8 cellular contexts compared by ENCODE assay signal in genomic region chr2:90027231-90027643, GRCh38.
DNase-seq lines count a peak whose midpoint lies in the region; ATAC-seq, FAIRE-seq and TF ChIP-seq lines count a peak whose summit lies in the region.
"Not testable (repeated sequence)": the region's sequence is repeated elsewhere in the genome, so short reads cannot be mapped to it uniquely, and the experiment has no call there.

No MANE protein-coding gene starts in this region.

- TF ChIP-seq CTCF in A673 (conservative IDR thresholded peaks at IDR 0.05; ENCODE audit: low read depth, low read length) (peak; percentile 37; the same call in 1 of the 2 replicates), GM23338 (conservative IDR thresholded peaks at IDR 0.05; ENCODE audit: low read depth in 2 of 2) (peak in 1 of 2 experiments; percentile 23; a peak in 1 of 4 replicates), left ventricle myocardium inferior (IDR thresholded peaks at IDR 0.05; ENCODE audit: borderline replicate concordance) (peak; percentile 50), neural crest cell (conservative IDR thresholded peaks at IDR 0.05) (peak; percentile 46)
- TF ChIP-seq CTCF in H1 (IDR thresholded peaks at IDR 0.05; ENCODE audit: control extremely low read depth in 1 of 3, insufficient read depth in 1 of 3, low read depth in 1 of 3, low read length in 3 of 3), result not testable (repeated sequence)

- not testable (repeated sequence) for H4K5ac ChIP-seq in H1 (ENCODE audit: insufficient read length, low read depth, low read length)

- not testable (repeated sequence) for H2BK5ac ChIP-seq in H1 (ENCODE audit: low read depth, low read length)

- not testable (repeated sequence) for H3K27ac ChIP-seq in A673 (ENCODE audit: low read depth, low read length, poor library complexity, severe bottlenecking); GM23338 (ENCODE audit: low read depth); H1 (ENCODE audit: low read depth, low read length); left ventricle myocardium inferior (replicated peaks)

- not testable (repeated sequence) for H3K27me3 ChIP-seq in A673 (replicated peaks; ENCODE audit: insufficient read depth, low read depth, low read length, poor library complexity); GM23338 (ENCODE audit: insufficient read depth); H1 (replicated peaks in 1 of 4; ENCODE audit: control insufficient read depth in 3 of 4, extremely low read depth in 1 of 4, insufficient read depth in 3 of 4, low read length in 3 of 4)
- peaks cover 27% of the 10 kb centered on the region for H3K27me3 ChIP-seq in left ventricle myocardium inferior (ENCODE audit: low read depth)

- not testable (repeated sequence) for H3K79me2 ChIP-seq in GM23338 (replicated peaks; ENCODE audit: insufficient read depth); H1 (ENCODE audit: control insufficient read depth in 1 of 2, insufficient read depth in 2 of 2, low read length in 2 of 2)

- peaks cover 41% of the 10 kb centered on the region for H3K9me3 Mint-ChIP-seq in GM23338
- not testable (repeated sequence) for H3K9me3 Mint-ChIP-seq in neural crest cell

- H2AK5ac ChIP-seq in H1 (ENCODE audit: low read depth, low read length), result not testable (repeated sequence)

- not testable (repeated sequence) for H3F3A ChIP-seq in GM23338 (replicated peaks; ENCODE audit: low read depth)

- TF ChIP-seq RAD21 in H1 (IDR thresholded peaks at IDR 0.05 in 1 of 2, conservative IDR thresholded peaks at IDR 0.05 in 1 of 2; ENCODE audit: low read depth in 2 of 2, low read length in 2 of 2), result peak in 1 of 2 experiments; percentile 5; a peak in 1 of 4 replicates

- H2AFZ ChIP-seq in GM23338; H1 (ENCODE audit: low read length): not testable (repeated sequence)

- not testable (repeated sequence) for TF ChIP-seq EP300 in H1 (IDR thresholded peaks at IDR 0.05; ENCODE audit: borderline replicate concordance in 1 of 2, low read depth in 2 of 2, low read length in 2 of 2)

- not testable (repeated sequence) for H2BK12ac ChIP-seq in H1 (ENCODE audit: low read depth, low read length)

- H3K9me3 ChIP-seq in A673 (ENCODE audit: low read depth, low read length, poor library complexity, severe bottlenecking); H1 (ENCODE audit: insufficient read depth in 2 of 2, low read depth in 1 of 2, low read length in 1 of 2); left ventricle myocardium inferior (replicated peaks): not testable (repeated sequence)

- ATAC-seq in GM18511 (IDR thresholded peaks at IDR 0.05; ENCODE audit: unreplicated experiment), result peak; percentile 71
- peak; percentile 54 for ATAC-seq in GM23338
- ATAC-seq in HG03432 (IDR thresholded peaks at IDR 0.05; ENCODE audit: unreplicated experiment), result peak; percentile 68

- not testable (repeated sequence) for H3K4me3 Mint-ChIP-seq in GM23338, neural crest cell

- H3K9me2 ChIP-seq in GM23338 (ENCODE audit: insufficient read depth), result not testable (repeated sequence)

- H3K36me3 ChIP-seq in A673 (ENCODE audit: insufficient read depth, low read length, poor library complexity, severe bottlenecking); GM23338 (ENCODE audit: insufficient read depth); H1 (ENCODE audit: control insufficient read depth in 2 of 4, insufficient read depth in 4 of 4, low read length in 3 of 4); left ventricle myocardium inferior: not testable (repeated sequence)

- H3K27ac Mint-ChIP-seq in GM23338; neural crest cell (ENCODE audit: unreplicated experiment): not testable (repeated sequence)

- H3K23ac ChIP-seq in H1 (ENCODE audit: insufficient read length), result not testable (repeated sequence)

- H3K4ac ChIP-seq in H1 (replicated peaks; ENCODE audit: insufficient read length, low read depth, low read length), result not testable (repeated sequence)

- not testable (repeated sequence) for H3K4me1 ChIP-seq in A673 (ENCODE audit: insufficient read depth, low read length, poor library complexity, severe bottlenecking); GM23338 (ENCODE audit: insufficient read depth); H1 (replicated peaks in 1 of 4; ENCODE audit: control insufficient read depth in 3 of 4, insufficient read depth in 4 of 4, low read length in 3 of 4); left ventricle myocardium inferior

- not testable (repeated sequence) for H3K9ac ChIP-seq in H1 (replicated peaks in 1 of 4; ENCODE audit: extremely low read depth in 1 of 4, low read depth in 3 of 4, low read length in 3 of 4)

- BruUV-seq in A673 (replicated peaks; lab: Mats Ljungman, UMichigan), result not testable (repeated sequence)

- FAIRE-seq in RCC 7860 (lab: Jason Lieb, UNC), result peak; percentile 82
- FAIRE-seq in H1 (lab: Jason Lieb, UNC), result peak; percentile 93

- H3K56ac ChIP-seq in H1 (replicated peaks; ENCODE audit: insufficient read length, low read depth, low read length), result not testable (repeated sequence)

- H3K79me1 ChIP-seq in H1 (ENCODE audit: low read depth, low read length), result not testable (repeated sequence)

- H4K8ac ChIP-seq in H1 (ENCODE audit: extremely low read depth, insufficient read depth, low read length), result not testable (repeated sequence)

- not testable (repeated sequence) for TF ChIP-seq POLR2A in H1 (IDR thresholded peaks at IDR 0.05; ENCODE audit: control extremely low read depth in 1 of 2, low read depth in 2 of 2, low read length in 2 of 2)

- not testable (repeated sequence) for H3K4me1 Mint-ChIP-seq in GM23338, neural crest cell

- H3K23me2 ChIP-seq in H1 (ENCODE audit: low read depth, low read length), result not testable (repeated sequence)

- H3K4me3 ChIP-seq in A673 (ENCODE audit: low read depth, low read length, poor library complexity, severe bottlenecking); GM23338; H1 (ENCODE audit: extremely low read depth in 1 of 4, insufficient read depth in 2 of 4, low read depth in 3 of 4, low read length in 4 of 4); left ventricle myocardium inferior: not testable (repeated sequence)

- POLR2A ChIA-PET in A673 (lab: Charles Lee; ENCODE audit: low non-redundant PET); H1 (lab: Charles Lee; ENCODE audit: partially characterized antibody): not testable (repeated sequence)

- H2BK20ac ChIP-seq in H1 (ENCODE audit: low read length), result not testable (repeated sequence)

- not testable (repeated sequence) for H2BK15ac ChIP-seq in H1 (ENCODE audit: low read length)

- not testable (repeated sequence) for H3K14ac ChIP-seq in H1 (ENCODE audit: insufficient read length)

- CTCF ChIA-PET in A673 (lab: Charles Lee); H1 (lab: Charles Lee; ENCODE audit: partially characterized antibody): not testable (repeated sequence)

- 37% methylated on average over 3 of the region's 3 CpGs; no CpG with 5 or more reads in 1 of the 2 experiments for WGBS in H1 (ENCODE audit: extremely low coverage in 1 of 2, insufficient coverage in 1 of 2, insufficient read length in 1 of 2, insufficient replicate concordance in 2 of 2, low coverage in 1 of 2, low lambda C conversion rate in 2 of 2, missing lambda C conversion rate in 1 of 2), 2 experiments

- not testable (repeated sequence) for H3K18ac ChIP-seq in H1 (ENCODE audit: extremely low read depth, low read length)

- not testable (repeated sequence) for DNase-seq in A673 (ENCODE audit: low spot score); RCC 7860 (ENCODE audit: low spot score); H1 (ENCODE audit: low read depth in 1 of 2, low spot score in 2 of 2); left ventricle myocardium inferior; neural crest cell (ENCODE audit: low read depth, low spot score)
- DNase-seq in GM23338 (ENCODE audit: low spot score), result peak; percentile 4

- H3K36me3 Mint-ChIP-seq in GM23338 (ENCODE audit: low read depth); neural crest cell (ENCODE audit: low read depth): not testable (repeated sequence)

- H3K4me2 ChIP-seq in GM23338; H1 (ENCODE audit: insufficient read depth in 1 of 2, low read depth in 2 of 2, low read length in 2 of 2): not testable (repeated sequence)

- H4K20me1 ChIP-seq in GM23338 (replicated peaks; ENCODE audit: insufficient read depth); H1 (replicated peaks in 1 of 2; ENCODE audit: control insufficient read depth in 1 of 2, insufficient read depth in 2 of 2, low read length in 2 of 2): not testable (repeated sequence)

- intact Hi-C loops in A673 (cut with micrococcal nuclease; ENCODE audit: unreplicated experiment); left ventricle myocardium inferior (cut with micrococcal nuclease): not testable (repeated sequence)

- H4K91ac ChIP-seq in H1 (replicated peaks; ENCODE audit: insufficient read length, low read length), result not testable (repeated sequence)

- H3K27me3 Mint-ChIP-seq in GM23338 (ENCODE audit: insufficient read depth, low read depth, poor library complexity); neural crest cell (ENCODE audit: low read depth): not testable (repeated sequence)

- not testable (repeated sequence) for H2BK120ac ChIP-seq in H1 (replicated peaks; ENCODE audit: low read depth, low read length)
